In the genomic region with DNA sequence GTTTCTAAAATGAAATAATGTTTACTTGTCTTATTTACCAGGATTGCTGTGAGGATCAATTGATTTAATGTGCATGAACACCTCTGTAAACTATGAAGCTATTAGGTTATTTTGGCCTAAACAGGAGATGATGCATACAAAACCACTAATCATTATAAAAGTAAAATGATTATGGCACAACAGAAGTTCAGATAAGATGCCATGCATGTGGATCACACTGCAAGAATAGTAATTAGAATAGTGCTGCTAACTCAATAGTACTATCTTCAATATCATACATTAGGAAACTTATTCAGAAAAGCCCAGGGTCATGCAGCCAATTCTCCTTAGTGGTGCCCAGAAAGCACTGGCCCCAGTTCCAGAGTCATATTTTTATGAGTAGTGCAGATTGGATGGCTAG, we compare ENCODE assay signal across 32 cellular contexts.
DNase-seq lines count a peak whose midpoint lies in the region; ATAC-seq, FAIRE-seq and TF ChIP-seq lines count a peak whose summit lies in the region.
"Had no signal": no experiment of that assay in that cellular context is flagged by ENCODE, and none has a peak within 500 bp of the region (broad histone marks: within the 10 kb centered on the region; RNA-seq: fewer than 3 reads in every experiment).

No MANE protein-coding gene starts in this region.

- FAIRE-seq in A549 (lab: Jason Lieb, UNC) = peak; percentile 23
- FAIRE-seq: A204.1, D721Med had no signal

- H3K36me3 ChIP-seq in SK-N-SH (replicated peaks in 1 of 2; ENCODE audit: control insufficient read depth in 1 of 2, insufficient read depth in 2 of 2, low read length in 1 of 2) = no peaks in the 10 kb centered on the region
- H3K36me3 ChIP-seq: BE2C; BLaER1; BLaER1 treated with 17β-estradiol and CSF1 and Interleukin-3, amounts not matched to agents 10 nM and 100 nM had no signal

- TF ChIP-seq CTCF in SK-N-SH (IDR thresholded peaks at IDR 0.05) (no peak), A549 (IDR thresholded peaks at IDR 0.05) (no peak)

- no peak for DNase-seq in SK-N-SH
- DNase-seq in A549 (ENCODE audit: low read depth in 1 of 2, low spot score in 1 of 2) = no peak
- no peak for DNase-seq in T-helper 17 cell
- DNase-seq: 8988T; ACHN; AML-193; BE2C; C1 segment of cervical spinal cord; Caco-2; Calu3; CD4-positive, alpha-beta memory T cell; CD4-positive, alpha-beta T cell; CD4-positive, CD25-positive, alpha-beta regulatory T cell; CD8-positive, alpha-beta memory T cell; CD8-positive, alpha-beta T cell; COR-L47; DMS 273 treated with DMSO at 0.1 percent for 48 hours; DMS153; DMS53; DMS79; DMS79 treated with DMSO at 0.1 percent for 48 hours; DND-41; EL had no signal

- no peaks in the 10 kb centered on the region for H3F3A ChIP-seq in SK-N-SH (replicated peaks; ENCODE audit: insufficient read depth)

- CTCF ChIA-PET in SK-N-SH (lab: Yijun Ruan, JAX) (interaction anchor here (0.6 to 3.1 kb wide), 8 partner anchors 9 to 440 kb away, joined by 3 to 14 read pairs (median 4); no protein-coding TSS in a partner anchor), A549 (lab: Yijun Ruan, JAX) (interaction anchor here (1.6 kb wide), 1 partner anchor 54 kb away, joined by 3 read pairs; no protein-coding TSS in a partner anchor)

- H3K9me2 ChIP-seq in SK-N-SH = no peaks in the 10 kb centered on the region

- H3K79me2 ChIP-seq in SK-N-SH (ENCODE audit: insufficient read depth) = no peaks in the 10 kb centered on the region

- H3K4me2 ChIP-seq in SK-N-SH = no peak overlapping the region
- H3K4me2 ChIP-seq in A549 = no peak overlapping the region
- H3K4me2 ChIP-seq: BLaER1 had no signal

- H3K36me3 Mint-ChIP-seq in T-helper 17 cell (ENCODE audit: low read depth) = no peaks in the 10 kb centered on the region
- H3K36me3 Mint-ChIP-seq: CD14-positive monocyte; CD4-positive, alpha-beta memory T cell; CD4-positive, CD25-positive, alpha-beta regulatory T cell; CD8-positive, alpha-beta memory T cell; CD8-positive, alpha-beta T cell had no signal

- H3K9ac ChIP-seq in SK-N-SH = no peak overlapping the region
- H3K9ac ChIP-seq: BLaER1; BLaER1 treated with 17β-estradiol and CSF1 and Interleukin-3, amounts not matched to agents 10 nM and 100 nM had no signal

- no peaks in the 10 kb centered on the region for H4K20me1 ChIP-seq in SK-N-SH (ENCODE audit: insufficient read depth)
- H4K20me1 ChIP-seq: BLaER1; BLaER1 treated with 17β-estradiol and CSF1 and Interleukin-3, amounts not matched to agents 10 nM and 100 nM had no signal

- no peaks in the 10 kb centered on the region for H3K4me1 Mint-ChIP-seq in T-helper 17 cell
- H3K4me1 Mint-ChIP-seq: CD4-positive, alpha-beta memory T cell; CD4-positive, CD25-positive, alpha-beta regulatory T cell; CD8-positive, alpha-beta memory T cell had no signal

- POLR2A ChIA-PET in SK-N-SH (lab: Yijun Ruan, JAX) = no interaction called here
- POLR2A ChIA-PET in A549 (lab: Yijun Ruan, JAX) = no interaction called here

- no peak overlapping the region for H3K4me3 ChIP-seq in SK-N-SH (ENCODE audit: low read depth in 2 of 2, low read length in 1 of 2)
- H3K4me3 ChIP-seq in A549 = no peak overlapping the region
- H3K4me3 ChIP-seq: BLaER1; BLaER1 treated with 17β-estradiol and CSF1 and Interleukin-3, amounts not matched to agents 10 nM and 100 nM had no signal

- no peaks in the 10 kb centered on the region for H3K9me3 ChIP-seq in SK-N-SH
- H3K9me3 ChIP-seq in A549 = no peaks in the 10 kb centered on the region
- no peaks in the 10 kb centered on the region for H3K9me3 ChIP-seq in T-helper 17 cell (ENCODE audit: control insufficient read depth, low read length, poor library complexity, severe bottlenecking)
- H3K9me3 ChIP-seq: BE2C; BLaER1; BLaER1 treated with 17β-estradiol and CSF1 and Interleukin-3, amounts not matched to agents 10 nM and 100 nM; Caco-2 had no signal

- peaks cover 45% of the 10 kb centered on the region for H3K27me3 Mint-ChIP-seq in T-helper 17 cell

- peak in 1 of 2 experiments; percentile 70; a peak in 1 of 4 replicates for TF ChIP-seq EP300 in SK-N-SH (IDR thresholded peaks at IDR 0.05; ENCODE audit: borderline replicate concordance in 1 of 2, low read depth in 1 of 2, low read length in 1 of 2)
- TF ChIP-seq EP300 in A549 (IDR thresholded peaks at IDR 0.05) = no peak

- no peak overlapping the region for H2AFZ ChIP-seq in SK-N-SH (ENCODE audit: low read depth)

- ATAC-seq in SK-N-SH treated with all-trans-retinoic acid at 6 μM for 48 hours = no peak
- ATAC-seq in A549 = no peak
- no peak for ATAC-seq in T-helper 17 cell
- ATAC-seq: CD8-positive, alpha-beta T cell had no signal

- TF ChIP-seq POLR2A in A549 (IDR thresholded peaks at IDR 0.05; ENCODE audit: low read length) = no peak

- H3K27ac Mint-ChIP-seq in T-helper 17 cell = no peak overlapping the region
- H3K27ac Mint-ChIP-seq: B cell; CD14-positive monocyte; CD4-positive, alpha-beta memory T cell; CD4-positive, alpha-beta T cell; CD4-positive, CD25-positive, alpha-beta regulatory T cell; CD8-positive, alpha-beta memory T cell; CD8-positive, alpha-beta T cell had no signal

- H3K27me3 ChIP-seq in SK-N-SH (ENCODE audit: insufficient read depth) = no peaks in the 10 kb centered on the region
- H3K27me3 ChIP-seq: BE2C; BLaER1; BLaER1 treated with 17β-estradiol and CSF1 and Interleukin-3, amounts not matched to agents 10 nM and 100 nM had no signal

- peaks cover 6 to 20% of the 10 kb centered on the region in 2 experiments; a peak in 3 of 4 replicates for H3K4me1 ChIP-seq in SK-N-SH (ENCODE audit: control insufficient read depth in 1 of 2, insufficient read depth in 2 of 2, low read depth in 1 of 2, low read length in 1 of 2)
- H3K4me1 ChIP-seq in A549 = no peaks in the 10 kb centered on the region
- H3K4me1 ChIP-seq: Caco-2 had no signal

- H3K27ac ChIP-seq in SK-N-SH (ENCODE audit: low read depth in 2 of 2, low read length in 1 of 2) (peak overlapping the region in 1 of 2 experiments; percentile 88; a peak in 2 of 4 replicates), A549 (no peak overlapping the region)
- H3K27ac ChIP-seq: 22Rv1; BLaER1; BLaER1 treated with 17β-estradiol and CSF1 and Interleukin-3, amounts not matched to agents 10 nM and 100 nM; C4-2B had no signal

- TF ChIP-seq RAD21 in SK-N-SH (IDR thresholded peaks at IDR 0.05; ENCODE audit: low read length) (peak; percentile 10; the same call in 1 of the 2 replicates), A549 (conservative IDR thresholded peaks at IDR 0.05 in 1 of 2, IDR thresholded peaks at IDR 0.05 in 1 of 2) (no peak)

- no peak overlapping the region for H3K4me3 Mint-ChIP-seq in T-helper 17 cell
- H3K4me3 Mint-ChIP-seq: B cell; CD14-positive monocyte; CD4-positive, alpha-beta memory T cell; CD4-positive, alpha-beta T cell; CD4-positive, CD25-positive, alpha-beta regulatory T cell; CD8-positive, alpha-beta memory T cell; CD8-positive, alpha-beta T cell had no signal

TF ChIP-seq in SK-N-SH, 30 proteins besides CTCF, POLR2A, EP300 and RAD21:
- peak; percentile 47 for TF ChIP-seq GATA2 (CRISPR knock-in tag; IDR thresholded peaks at IDR 0.05)
- TF ChIP-seq, protein P1, sequence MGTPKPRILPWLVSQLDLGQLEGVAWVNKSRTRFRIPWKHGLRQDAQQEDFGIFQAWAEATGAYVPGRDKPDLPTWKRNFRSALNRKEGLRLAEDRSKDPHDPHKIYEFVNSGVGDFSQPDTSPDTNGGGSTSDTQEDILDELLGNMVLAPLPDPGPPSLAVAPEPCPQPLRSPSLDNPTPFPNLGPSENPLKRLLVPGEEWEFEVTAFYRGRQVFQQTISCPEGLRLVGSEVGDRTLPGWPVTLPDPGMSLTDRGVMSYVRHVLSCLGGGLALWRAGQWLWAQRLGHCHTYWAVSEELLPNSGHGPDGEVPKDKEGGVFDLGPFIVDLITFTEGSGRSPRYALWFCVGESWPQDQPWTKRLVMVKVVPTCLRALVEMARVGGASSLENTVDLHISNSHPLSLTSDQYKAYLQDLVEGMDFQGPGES (IDR thresholded peaks at IDR 0.05; ENCODE audit: low read depth, low read length) = no peak
- peak; percentile 55; the same call in 1 of the 2 replicates for TF ChIP-seq RCOR1 (IDR thresholded peaks at IDR 0.05; ENCODE audit: low read length)
TF ChIP-seq in SK-N-SH: peak in this region for 2.

TF ChIP-seq in SK-N-SH treated with all-trans-retinoic acid at 6 μM for 48 hours, 23 proteins besides CTCF, POLR2A, EP300 and RAD21 (continues in another document):
- TF ChIP-seq ESRRG (CRISPR knock-in tag; IDR thresholded peaks at IDR 0.05) (no peak), OSR1 (CRISPR knock-in tag; IDR thresholded peaks at IDR 0.05) (no peak), RARB (CRISPR knock-in tag; IDR thresholded peaks at IDR 0.05) (no peak), ZNF70 (CRISPR knock-in tag; IDR thresholded peaks at IDR 0.05) (no peak), ZFP30 (CRISPR knock-in tag; IDR thresholded peaks at IDR 0.05) (no peak), CSDC2 (CRISPR knock-in tag; IDR thresholded peaks at IDR 0.05) (no peak), GLIS3 (CRISPR knock-in tag; IDR thresholded peaks at IDR 0.05) (no peak), PPARA (CRISPR knock-in tag; IDR thresholded peaks at IDR 0.05; ENCODE audit: borderline replicate concordance) (no peak), ARNTL (CRISPR knock-in tag; IDR thresholded peaks at IDR 0.05; ENCODE audit: borderline replicate concordance, low read depth) (no peak)

TF ChIP-seq in A549, 52 proteins besides CTCF, POLR2A, EP300 and RAD21:
- no peak for TF ChIP-seq MYC (IDR thresholded peaks at IDR 0.05; ENCODE audit: borderline replicate concordance, low read length)
- TF ChIP-seq KDM1A (IDR thresholded peaks at IDR 0.05; ENCODE audit: low read depth) = no peak
- no peak for TF ChIP-seq FOSL2 (IDR thresholded peaks at IDR 0.05)
- no peak for TF ChIP-seq FOSL2 (CRISPR knock-in tag; IDR thresholded peaks at IDR 0.05)
- TF ChIP-seq ZNF302 (CRISPR knock-in tag; IDR thresholded peaks at IDR 0.05) = no peak
- no peak for TF ChIP-seq MAFK (IDR thresholded peaks at IDR 0.05; ENCODE audit: partially characterized antibody)
